ENCODE assay signal across 8 cellular contexts in the genomic region with DNA sequence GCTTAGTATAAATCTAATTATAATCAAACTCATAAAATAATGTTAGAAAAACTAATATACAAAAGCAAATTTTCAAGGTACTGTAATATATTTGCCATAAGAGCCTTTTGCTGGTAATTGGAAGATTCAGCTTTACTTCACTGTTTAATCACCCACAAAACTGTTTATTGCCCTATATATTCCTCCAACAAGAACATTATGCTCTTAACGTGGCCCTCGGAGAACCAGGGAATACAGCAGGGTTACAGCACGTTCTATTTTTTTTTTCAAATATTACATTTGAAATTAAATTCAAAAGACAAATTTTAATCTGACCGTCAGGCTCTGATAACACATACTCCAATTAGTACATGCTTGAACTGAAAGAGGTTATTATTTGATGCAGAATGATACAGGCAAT.
"Had no signal": no experiment of that assay in that cellular context is flagged by ENCODE, and none has a peak within 500 bp of the region (broad histone marks: within the 10 kb centered on the region; RNA-seq: fewer than 3 reads in every experiment).

No MANE protein-coding gene starts in this region.

- FAIRE-seq: HepG2, HTR-8/SVneo, K562 had no signal

- H3K4me3 ChIP-seq: K562 had no signal

- H3K27ac ChIP-seq: HL-60, KMS-11 had no signal

- DNase-seq: IMR-90, KBM-7, KG1 had no signal

- ATAC-seq: HepG2, K562 had no signal
